Comparison of ENCODE assay signal across 1 cellular context in the genomic region with DNA sequence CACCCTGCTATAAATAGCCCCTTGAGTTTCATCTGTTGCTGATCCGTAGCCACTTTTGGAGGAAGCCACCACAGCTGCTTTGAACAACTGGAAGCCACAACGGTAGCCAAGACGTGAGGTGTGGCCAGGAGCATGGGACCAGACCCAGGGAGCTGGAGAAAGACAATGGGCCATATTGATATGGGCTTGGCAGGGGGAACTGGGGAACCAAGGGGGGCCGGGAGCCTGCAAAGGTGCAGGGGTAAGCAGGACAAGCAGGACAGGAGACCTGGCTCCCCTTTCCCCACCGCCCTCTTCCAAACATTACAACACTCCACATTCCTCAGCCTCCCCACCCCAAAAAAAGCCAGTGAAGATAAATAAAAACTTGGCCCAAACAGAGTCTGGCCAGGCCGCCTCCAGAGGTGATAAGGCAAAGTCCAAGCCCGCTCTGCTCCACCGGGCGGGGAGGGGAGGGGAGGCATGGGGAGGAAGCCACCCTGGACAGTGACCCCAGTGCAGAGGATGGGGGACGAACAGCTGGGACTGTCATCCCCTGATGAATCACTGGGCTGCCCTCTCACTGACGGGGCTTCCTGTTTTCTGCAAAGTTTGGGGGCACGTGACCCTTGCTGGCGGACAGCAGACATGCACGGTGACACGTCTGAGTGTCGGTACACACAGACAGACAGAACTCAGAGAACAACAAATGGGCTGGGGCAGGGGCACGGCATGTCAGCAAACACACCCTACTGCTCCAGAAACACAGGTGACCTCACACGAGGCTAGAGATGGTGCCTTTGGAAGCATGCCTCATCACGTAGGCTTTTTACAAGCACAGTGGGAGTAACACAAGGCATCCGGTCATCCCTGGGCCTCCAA.
TF ChIP-seq lines count a peak whose summit lies in the region.

No MANE protein-coding gene starts in this region.

TF ChIP-seq in HepG2, 621 proteins besides CTCF, POLR2A, EP300 and RAD21 (continued from another document and continues in another):
- TF ChIP-seq, protein P1, sequence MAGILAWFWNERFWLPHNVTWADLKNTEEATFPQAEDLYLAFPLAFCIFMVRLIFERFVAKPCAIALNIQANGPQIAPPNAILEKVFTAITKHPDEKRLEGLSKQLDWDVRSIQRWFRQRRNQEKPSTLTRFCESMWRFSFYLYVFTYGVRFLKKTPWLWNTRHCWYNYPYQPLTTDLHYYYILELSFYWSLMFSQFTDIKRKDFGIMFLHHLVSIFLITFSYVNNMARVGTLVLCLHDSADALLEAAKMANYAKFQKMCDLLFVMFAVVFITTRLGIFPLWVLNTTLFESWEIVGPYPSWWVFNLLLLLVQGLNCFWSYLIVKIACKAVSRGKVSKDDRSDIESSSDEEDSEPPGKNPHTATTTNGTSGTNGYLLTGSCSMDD (CRISPR knock-in tag; IDR thresholded peaks at IDR 0.05) = no peak
- TF ChIP-seq, protein P2, sequence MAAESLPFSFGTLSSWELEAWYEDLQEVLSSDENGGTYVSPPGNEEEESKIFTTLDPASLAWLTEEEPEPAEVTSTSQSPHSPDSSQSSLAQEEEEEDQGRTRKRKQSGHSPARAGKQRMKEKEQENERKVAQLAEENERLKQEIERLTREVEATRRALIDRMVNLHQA (CRISPR knock-in tag; IDR thresholded peaks at IDR 0.05) = no peak
- TF ChIP-seq, protein P3, sequence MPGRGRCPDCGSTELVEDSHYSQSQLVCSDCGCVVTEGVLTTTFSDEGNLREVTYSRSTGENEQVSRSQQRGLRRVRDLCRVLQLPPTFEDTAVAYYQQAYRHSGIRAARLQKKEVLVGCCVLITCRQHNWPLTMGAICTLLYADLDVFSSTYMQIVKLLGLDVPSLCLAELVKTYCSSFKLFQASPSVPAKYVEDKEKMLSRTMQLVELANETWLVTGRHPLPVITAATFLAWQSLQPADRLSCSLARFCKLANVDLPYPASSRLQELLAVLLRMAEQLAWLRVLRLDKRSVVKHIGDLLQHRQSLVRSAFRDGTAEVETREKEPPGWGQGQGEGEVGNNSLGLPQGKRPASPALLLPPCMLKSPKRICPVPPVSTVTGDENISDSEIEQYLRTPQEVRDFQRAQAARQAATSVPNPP (CRISPR knock-in tag; IDR thresholded peaks at IDR 0.05) = peak; percentile 86
- peak; percentile 87 for TF ChIP-seq GABPB1 (CRISPR knock-in tag; IDR thresholded peaks at IDR 0.05)
- TF ChIP-seq, protein P4, sequence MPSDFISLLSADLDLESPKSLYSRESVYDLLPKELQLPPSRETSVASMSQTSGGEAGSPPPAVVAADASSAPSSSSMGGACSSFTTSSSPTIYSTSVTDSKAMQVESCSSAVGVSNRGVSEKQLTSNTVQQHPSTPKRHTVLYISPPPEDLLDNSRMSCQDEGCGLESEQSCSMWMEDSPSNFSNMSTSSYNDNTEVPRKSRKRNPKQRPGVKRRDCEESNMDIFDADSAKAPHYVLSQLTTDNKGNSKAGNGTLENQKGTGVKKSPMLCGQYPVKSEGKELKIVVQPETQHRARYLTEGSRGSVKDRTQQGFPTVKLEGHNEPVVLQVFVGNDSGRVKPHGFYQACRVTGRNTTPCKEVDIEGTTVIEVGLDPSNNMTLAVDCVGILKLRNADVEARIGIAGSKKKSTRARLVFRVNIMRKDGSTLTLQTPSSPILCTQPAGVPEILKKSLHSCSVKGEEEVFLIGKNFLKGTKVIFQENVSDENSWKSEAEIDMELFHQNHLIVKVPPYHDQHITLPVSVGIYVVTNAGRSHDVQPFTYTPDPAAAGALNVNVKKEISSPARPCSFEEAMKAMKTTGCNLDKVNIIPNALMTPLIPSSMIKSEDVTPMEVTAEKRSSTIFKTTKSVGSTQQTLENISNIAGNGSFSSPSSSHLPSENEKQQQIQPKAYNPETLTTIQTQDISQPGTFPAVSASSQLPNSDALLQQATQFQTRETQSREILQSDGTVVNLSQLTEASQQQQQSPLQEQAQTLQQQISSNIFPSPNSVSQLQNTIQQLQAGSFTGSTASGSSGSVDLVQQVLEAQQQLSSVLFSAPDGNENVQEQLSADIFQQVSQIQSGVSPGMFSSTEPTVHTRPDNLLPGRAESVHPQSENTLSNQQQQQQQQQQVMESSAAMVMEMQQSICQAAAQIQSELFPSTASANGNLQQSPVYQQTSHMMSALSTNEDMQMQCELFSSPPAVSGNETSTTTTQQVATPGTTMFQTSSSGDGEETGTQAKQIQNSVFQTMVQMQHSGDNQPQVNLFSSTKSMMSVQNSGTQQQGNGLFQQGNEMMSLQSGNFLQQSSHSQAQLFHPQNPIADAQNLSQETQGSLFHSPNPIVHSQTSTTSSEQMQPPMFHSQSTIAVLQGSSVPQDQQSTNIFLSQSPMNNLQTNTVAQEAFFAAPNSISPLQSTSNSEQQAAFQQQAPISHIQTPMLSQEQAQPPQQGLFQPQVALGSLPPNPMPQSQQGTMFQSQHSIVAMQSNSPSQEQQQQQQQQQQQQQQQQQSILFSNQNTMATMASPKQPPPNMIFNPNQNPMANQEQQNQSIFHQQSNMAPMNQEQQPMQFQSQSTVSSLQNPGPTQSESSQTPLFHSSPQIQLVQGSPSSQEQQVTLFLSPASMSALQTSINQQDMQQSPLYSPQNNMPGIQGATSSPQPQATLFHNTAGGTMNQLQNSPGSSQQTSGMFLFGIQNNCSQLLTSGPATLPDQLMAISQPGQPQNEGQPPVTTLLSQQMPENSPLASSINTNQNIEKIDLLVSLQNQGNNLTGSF (CRISPR knock-in tag; IDR thresholded peaks at IDR 0.05) = 0 out of 2 replicates have a peak, but pooled peaks have one; percentile 24
- TF ChIP-seq ZNF550 (CRISPR knock-in tag; IDR thresholded peaks at IDR 0.05; ENCODE audit: borderline replicate concordance) = no peak
- TF ChIP-seq, protein P5, sequence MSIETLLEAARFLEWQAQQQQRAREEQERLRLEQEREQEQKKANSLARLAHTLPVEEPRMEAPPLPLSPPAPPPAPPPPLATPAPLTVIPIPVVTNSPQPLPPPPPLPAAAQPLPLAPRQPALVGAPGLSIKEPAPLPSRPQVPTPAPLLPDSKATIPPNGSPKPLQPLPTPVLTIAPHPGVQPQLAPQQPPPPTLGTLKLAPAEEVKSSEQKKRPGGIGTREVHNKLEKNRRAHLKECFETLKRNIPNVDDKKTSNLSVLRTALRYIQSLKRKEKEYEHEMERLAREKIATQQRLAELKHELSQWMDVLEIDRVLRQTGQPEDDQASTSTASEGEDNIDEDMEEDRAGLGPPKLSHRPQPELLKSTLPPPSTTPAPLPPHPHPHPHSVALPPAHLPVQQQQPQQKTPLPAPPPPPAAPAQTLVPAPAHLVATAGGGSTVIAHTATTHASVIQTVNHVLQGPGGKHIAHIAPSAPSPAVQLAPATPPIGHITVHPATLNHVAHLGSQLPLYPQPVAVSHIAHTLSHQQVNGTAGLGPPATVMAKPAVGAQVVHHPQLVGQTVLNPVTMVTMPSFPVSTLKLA (IDR thresholded peaks at IDR 0.05) = peak; percentile 97
- peak; percentile 95 for TF ChIP-seq ESRRA (CRISPR knock-in tag; IDR thresholded peaks at IDR 0.05; ENCODE audit: low read depth)
- TF ChIP-seq NR2F2 (IDR thresholded peaks at IDR 0.05; ENCODE audit: borderline replicate concordance, low read depth) = peak; percentile 78
- peak; percentile 96 for TF ChIP-seq ZNF230 (CRISPR knock-in tag; IDR thresholded peaks at IDR 0.05)
- peak; percentile 92 for TF ChIP-seq SP4 (CRISPR knock-in tag; IDR thresholded peaks at IDR 0.05)
- peak; percentile 85 for TF ChIP-seq PCBP2 (optimal IDR thresholded peaks at IDR 0.05; ENCODE audit: low read depth, low read length, poor library complexity, severe bottlenecking)
- TF ChIP-seq, protein P6, sequence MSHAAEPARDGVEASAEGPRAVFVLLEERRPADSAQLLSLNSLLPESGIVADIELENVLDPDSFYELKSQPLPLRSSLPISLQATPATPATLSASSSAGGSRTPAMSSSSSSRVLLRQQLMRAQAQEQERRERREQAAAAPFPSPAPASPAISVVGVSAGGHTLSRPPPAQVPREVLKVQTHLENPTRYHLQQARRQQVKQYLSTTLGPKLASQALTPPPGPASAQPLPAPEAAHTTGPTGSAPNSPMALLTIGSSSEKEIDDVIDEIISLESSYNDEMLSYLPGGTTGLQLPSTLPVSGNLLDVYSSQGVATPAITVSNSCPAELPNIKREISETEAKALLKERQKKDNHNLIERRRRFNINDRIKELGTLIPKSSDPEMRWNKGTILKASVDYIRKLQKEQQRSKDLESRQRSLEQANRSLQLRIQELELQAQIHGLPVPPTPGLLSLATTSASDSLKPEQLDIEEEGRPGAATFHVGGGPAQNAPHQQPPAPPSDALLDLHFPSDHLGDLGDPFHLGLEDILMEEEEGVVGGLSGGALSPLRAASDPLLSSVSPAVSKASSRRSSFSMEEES (CRISPR knock-in tag; IDR thresholded peaks at IDR 0.05) = peak; percentile 100
- no peak; the same call in 1 of the 2 replicates for TF ChIP-seq KLF15 (CRISPR knock-in tag; IDR thresholded peaks at IDR 0.05; ENCODE audit: borderline replicate concordance)
- TF ChIP-seq ZNF263 (CRISPR knock-in tag; IDR thresholded peaks at IDR 0.05) = peak; percentile 96
- TF ChIP-seq MIER3 (CRISPR knock-in tag; IDR thresholded peaks at IDR 0.05; ENCODE audit: borderline replicate concordance) = peak; percentile 99
- peak; percentile 100 for TF ChIP-seq MED1 (CRISPR knock-in tag; IDR thresholded peaks at IDR 0.05)
- TF ChIP-seq, protein P7, sequence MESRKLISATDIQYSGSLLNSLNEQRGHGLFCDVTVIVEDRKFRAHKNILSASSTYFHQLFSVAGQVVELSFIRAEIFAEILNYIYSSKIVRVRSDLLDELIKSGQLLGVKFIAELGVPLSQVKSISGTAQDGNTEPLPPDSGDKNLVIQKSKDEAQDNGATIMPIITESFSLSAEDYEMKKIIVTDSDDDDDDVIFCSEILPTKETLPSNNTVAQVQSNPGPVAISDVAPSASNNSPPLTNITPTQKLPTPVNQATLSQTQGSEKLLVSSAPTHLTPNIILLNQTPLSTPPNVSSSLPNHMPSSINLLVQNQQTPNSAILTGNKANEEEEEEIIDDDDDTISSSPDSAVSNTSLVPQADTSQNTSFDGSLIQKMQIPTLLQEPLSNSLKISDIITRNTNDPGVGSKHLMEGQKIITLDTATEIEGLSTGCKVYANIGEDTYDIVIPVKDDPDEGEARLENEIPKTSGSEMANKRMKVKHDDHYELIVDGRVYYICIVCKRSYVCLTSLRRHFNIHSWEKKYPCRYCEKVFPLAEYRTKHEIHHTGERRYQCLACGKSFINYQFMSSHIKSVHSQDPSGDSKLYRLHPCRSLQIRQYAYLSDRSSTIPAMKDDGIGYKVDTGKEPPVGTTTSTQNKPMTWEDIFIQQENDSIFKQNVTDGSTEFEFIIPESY (CRISPR knock-in tag; IDR thresholded peaks at IDR 0.05) = peak; percentile 60; the same call in 1 of the 2 replicates
- TF ChIP-seq, protein P8, sequence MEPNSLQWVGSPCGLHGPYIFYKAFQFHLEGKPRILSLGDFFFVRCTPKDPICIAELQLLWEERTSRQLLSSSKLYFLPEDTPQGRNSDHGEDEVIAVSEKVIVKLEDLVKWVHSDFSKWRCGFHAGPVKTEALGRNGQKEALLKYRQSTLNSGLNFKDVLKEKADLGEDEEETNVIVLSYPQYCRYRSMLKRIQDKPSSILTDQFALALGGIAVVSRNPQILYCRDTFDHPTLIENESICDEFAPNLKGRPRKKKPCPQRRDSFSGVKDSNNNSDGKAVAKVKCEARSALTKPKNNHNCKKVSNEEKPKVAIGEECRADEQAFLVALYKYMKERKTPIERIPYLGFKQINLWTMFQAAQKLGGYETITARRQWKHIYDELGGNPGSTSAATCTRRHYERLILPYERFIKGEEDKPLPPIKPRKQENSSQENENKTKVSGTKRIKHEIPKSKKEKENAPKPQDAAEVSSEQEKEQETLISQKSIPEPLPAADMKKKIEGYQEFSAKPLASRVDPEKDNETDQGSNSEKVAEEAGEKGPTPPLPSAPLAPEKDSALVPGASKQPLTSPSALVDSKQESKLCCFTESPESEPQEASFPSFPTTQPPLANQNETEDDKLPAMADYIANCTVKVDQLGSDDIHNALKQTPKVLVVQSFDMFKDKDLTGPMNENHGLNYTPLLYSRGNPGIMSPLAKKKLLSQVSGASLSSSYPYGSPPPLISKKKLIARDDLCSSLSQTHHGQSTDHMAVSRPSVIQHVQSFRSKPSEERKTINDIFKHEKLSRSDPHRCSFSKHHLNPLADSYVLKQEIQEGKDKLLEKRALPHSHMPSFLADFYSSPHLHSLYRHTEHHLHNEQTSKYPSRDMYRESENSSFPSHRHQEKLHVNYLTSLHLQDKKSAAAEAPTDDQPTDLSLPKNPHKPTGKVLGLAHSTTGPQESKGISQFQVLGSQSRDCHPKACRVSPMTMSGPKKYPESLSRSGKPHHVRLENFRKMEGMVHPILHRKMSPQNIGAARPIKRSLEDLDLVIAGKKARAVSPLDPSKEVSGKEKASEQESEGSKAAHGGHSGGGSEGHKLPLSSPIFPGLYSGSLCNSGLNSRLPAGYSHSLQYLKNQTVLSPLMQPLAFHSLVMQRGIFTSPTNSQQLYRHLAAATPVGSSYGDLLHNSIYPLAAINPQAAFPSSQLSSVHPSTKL (CRISPR knock-in tag; IDR thresholded peaks at IDR 0.05) = peak; percentile 98
- no peak for TF ChIP-seq ZNF562 (CRISPR knock-in tag; IDR thresholded peaks at IDR 0.05; ENCODE audit: borderline replicate concordance)
- TF ChIP-seq ZNF205 (CRISPR knock-in tag; IDR thresholded peaks at IDR 0.05) = peak; percentile 89; the same call in 1 of the 2 replicates
- TF ChIP-seq ZNF234 (CRISPR knock-in tag; conservative IDR thresholded peaks at IDR 0.05) = 0 out of 2 replicates have a peak, but pooled peaks have one; percentile 34
- peak; percentile 98 for TF ChIP-seq ZSCAN29 (CRISPR knock-in tag; conservative IDR thresholded peaks at IDR 0.05)
- TF ChIP-seq ZKSCAN1 (IDR thresholded peaks at IDR 0.05; ENCODE audit: low read length) = peak; percentile 30; the same call in 1 of the 2 replicates
- peak; percentile 60; the same call in 1 of the 2 replicates for TF ChIP-seq RFX5 (IDR thresholded peaks at IDR 0.05; ENCODE audit: low read depth, low read length)
- TF ChIP-seq, protein P9, sequence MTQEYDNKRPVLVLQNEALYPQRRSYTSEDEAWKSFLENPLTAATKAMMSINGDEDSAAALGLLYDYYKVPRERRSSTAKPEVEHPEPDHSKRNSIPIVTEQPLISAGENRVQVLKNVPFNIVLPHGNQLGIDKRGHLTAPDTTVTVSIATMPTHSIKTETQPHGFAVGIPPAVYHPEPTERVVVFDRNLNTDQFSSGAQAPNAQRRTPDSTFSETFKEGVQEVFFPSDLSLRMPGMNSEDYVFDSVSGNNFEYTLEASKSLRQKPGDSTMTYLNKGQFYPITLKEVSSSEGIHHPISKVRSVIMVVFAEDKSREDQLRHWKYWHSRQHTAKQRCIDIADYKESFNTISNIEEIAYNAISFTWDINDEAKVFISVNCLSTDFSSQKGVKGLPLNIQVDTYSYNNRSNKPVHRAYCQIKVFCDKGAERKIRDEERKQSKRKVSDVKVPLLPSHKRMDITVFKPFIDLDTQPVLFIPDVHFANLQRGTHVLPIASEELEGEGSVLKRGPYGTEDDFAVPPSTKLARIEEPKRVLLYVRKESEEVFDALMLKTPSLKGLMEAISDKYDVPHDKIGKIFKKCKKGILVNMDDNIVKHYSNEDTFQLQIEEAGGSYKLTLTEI (CRISPR knock-in tag; conservative IDR thresholded peaks at IDR 0.05) = no peak
- peak; percentile 96 for TF ChIP-seq ZNF317 (CRISPR knock-in tag; IDR thresholded peaks at IDR 0.05)
- TF ChIP-seq ZNF572 (CRISPR knock-in tag; IDR thresholded peaks at IDR 0.05) = peak; percentile 32
- peak; percentile 93 for TF ChIP-seq CCDC6 (CRISPR knock-in tag; IDR thresholded peaks at IDR 0.05)
- TF ChIP-seq, protein P10, sequence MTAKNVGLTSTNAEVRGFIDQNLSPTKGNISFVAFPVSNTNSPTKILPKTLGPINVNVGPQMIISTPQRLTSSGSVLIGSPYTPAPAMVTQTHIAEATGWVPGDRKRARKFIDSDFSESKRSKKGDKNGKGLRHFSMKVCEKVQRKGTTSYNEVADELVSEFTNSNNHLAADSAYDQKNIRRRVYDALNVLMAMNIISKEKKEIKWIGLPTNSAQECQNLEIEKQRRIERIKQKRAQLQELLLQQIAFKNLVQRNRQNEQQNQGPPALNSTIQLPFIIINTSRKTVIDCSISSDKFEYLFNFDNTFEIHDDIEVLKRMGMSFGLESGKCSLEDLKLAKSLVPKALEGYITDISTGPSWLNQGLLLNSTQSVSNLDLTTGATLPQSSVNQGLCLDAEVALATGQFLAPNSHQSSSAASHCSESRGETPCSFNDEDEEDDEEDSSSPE (CRISPR knock-in tag; IDR thresholded peaks at IDR 0.05) = peak; percentile 81
- peak; percentile 84 for TF ChIP-seq SOX13 (IDR thresholded peaks at IDR 0.05)
- TF ChIP-seq SOX13 (CRISPR knock-in tag; conservative IDR thresholded peaks at IDR 0.05 in 1 of 2, IDR thresholded peaks at IDR 0.05 in 1 of 2) = peak in 1 of 2 experiments; percentile 93; a peak in 2 of 4 replicates
